ENCODE assay signal across 1 cellular context in the genomic region with DNA sequence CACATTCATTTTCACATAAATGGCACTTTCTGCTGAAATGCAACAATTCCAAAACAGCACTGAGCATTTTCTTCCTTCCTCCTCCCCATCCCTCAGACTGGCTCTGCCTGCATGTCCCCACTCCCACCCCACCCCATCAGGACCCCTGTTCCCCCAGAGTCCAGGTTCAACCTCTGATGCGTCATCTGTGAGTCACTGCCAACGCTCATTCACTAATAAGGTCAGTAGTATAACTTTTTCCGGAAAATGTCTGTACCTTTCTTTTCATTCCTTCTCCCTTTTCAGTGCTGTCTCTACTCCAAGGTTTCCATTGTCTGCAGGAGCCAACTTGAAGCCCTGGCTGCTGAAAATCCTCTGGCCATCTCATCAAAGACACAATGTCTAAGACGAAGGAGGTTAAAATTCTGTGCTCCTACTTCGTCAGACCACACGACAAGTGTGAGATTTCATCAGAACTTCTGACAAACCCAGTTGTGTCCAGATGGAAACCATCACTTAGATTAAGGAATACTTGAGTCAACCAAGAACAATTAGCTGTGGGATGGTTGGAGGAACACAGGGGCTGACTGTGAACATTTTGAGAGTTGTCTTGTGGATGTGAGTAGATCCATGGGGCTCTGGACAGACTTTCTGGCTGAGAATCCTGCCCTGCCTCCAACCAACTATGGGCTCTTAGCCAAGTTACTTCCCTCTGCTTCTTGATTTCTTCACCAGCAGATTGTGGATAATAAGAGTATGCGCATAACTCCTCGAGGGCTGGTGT.
TF ChIP-seq lines count a peak whose summit lies in the region.

No MANE protein-coding gene starts in this region.

TF ChIP-seq in IMR-90, 13 proteins besides CTCF, POLR2A, EP300 and RAD21 (continued from another document):
- TF ChIP-seq RCOR1 (IDR thresholded peaks at IDR 0.05; ENCODE audit: insufficient replicate concordance, low read length) (no peak), MXI1 (IDR thresholded peaks at IDR 0.05; ENCODE audit: borderline replicate concordance, low read depth, low read length) (no peak), MAZ (IDR thresholded peaks at IDR 0.05; ENCODE audit: borderline replicate concordance, low read depth, low read length) (no peak), MAFK (IDR thresholded peaks at IDR 0.05; ENCODE audit: low read depth, low read length) (no peak), RFX5 (IDR thresholded peaks at IDR 0.05; ENCODE audit: low read depth, low read length) (no peak), CHD1 (IDR thresholded peaks at IDR 0.05; ENCODE audit: low read depth, low read length) (no peak), BHLHE40 (IDR thresholded peaks at IDR 0.05; ENCODE audit: low read depth, low read length) (no peak), FOS (IDR thresholded peaks at IDR 0.05; ENCODE audit: low read depth, low read length) (no peak), NFE2L2 (IDR thresholded peaks at IDR 0.05; ENCODE audit: low read depth, low read length) (no peak), CEBPB (IDR thresholded peaks at IDR 0.05; ENCODE audit: low read depth, low read length) (no peak)
- TF ChIP-seq, protein P1, sequence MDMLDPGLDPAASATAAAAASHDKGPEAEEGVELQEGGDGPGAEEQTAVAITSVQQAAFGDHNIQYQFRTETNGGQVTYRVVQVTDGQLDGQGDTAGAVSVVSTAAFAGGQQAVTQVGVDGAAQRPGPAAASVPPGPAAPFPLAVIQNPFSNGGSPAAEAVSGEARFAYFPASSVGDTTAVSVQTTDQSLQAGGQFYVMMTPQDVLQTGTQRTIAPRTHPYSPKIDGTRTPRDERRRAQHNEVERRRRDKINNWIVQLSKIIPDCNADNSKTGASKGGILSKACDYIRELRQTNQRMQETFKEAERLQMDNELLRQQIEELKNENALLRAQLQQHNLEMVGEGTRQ (IDR thresholded peaks at IDR 0.05; ENCODE audit: low read depth, low read length), result no peak
- TF ChIP-seq, protein P2, sequence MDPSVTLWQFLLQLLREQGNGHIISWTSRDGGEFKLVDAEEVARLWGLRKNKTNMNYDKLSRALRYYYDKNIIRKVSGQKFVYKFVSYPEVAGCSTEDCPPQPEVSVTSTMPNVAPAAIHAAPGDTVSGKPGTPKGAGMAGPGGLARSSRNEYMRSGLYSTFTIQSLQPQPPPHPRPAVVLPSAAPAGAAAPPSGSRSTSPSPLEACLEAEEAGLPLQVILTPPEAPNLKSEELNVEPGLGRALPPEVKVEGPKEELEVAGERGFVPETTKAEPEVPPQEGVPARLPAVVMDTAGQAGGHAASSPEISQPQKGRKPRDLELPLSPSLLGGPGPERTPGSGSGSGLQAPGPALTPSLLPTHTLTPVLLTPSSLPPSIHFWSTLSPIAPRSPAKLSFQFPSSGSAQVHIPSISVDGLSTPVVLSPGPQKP (IDR thresholded peaks at IDR 0.05; ENCODE audit: borderline replicate concordance, low read depth, low read length), result no peak
